Comparison of ENCODE assay signal across 12 cellular contexts in the genomic region with DNA sequence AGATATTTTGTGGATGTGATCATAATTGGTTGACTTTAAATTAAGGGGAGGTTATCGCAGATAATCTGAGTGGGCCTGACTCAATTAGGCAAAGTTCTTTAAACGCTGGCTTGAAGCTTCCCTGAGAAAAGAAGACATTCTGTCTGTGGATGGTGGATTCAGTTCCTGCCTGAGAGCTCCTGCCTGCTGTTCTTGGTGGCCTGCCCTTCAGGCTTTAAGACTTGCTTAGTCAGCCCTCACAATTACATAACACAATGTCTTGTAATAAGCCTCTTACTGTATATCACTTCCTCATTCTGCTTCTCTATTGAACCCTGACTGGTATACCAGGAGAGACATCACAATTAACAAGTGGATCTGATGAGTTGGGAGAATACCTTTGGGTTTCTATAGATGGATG. TPM values are rescaled to one million over a fixed set of nuclear protein-coding genes. Genes with fewer than 3 reads are reported as not detected.
DNase-seq lines count a peak whose midpoint lies in the region; ATAC-seq and TF ChIP-seq lines count a peak whose summit lies in the region.
"Had no signal": no experiment of that assay in that cellular context is flagged by ENCODE, and none has a peak within 500 bp of the region (broad histone marks: within the 10 kb centered on the region; RNA-seq: fewer than 3 reads in every experiment).

No MANE protein-coding gene starts in this region.

- H3K27ac Mint-ChIP-seq in naive B cell, result peak overlapping the region in 1 of 6 donors; percentile 11
- H3K27ac Mint-ChIP-seq: CD8-positive, alpha-beta T cell; T-helper 2 cell treated with Interferon-gamma antibody and Interleukin-4, amounts not matched to agents 5 μg/mL and 100 μg/mL, for 36 hours had no signal

- DNase-seq in NAMALWA (ENCODE audit: low spot score) (peak; percentile 67), choroid plexus epithelial cell (ENCODE audit: low read depth) (peak; percentile 46), naive B cell (peak; percentile 1), NCI-H748 (lab: John Stamatoyannopoulos, UW; ENCODE audit: unreplicated experiment) (no peak), GOT3 (lab: John Stamatoyannopoulos, UW) (no peak), NCI-H1436 (lab: John Stamatoyannopoulos, UW) (no peak)
- DNase-seq: CD8-positive, alpha-beta T cell; NCI-H187 treated with DMSO at 0.1 percent for 48 hours; stimulated activated CD4-positive, alpha-beta T cell treated with anti-CD3 and anti-CD28 coated beads, Interleukin-12 subunit alpha, Interleukin-12 subunit beta, amount 100 ng/mL, for 4 hours had no signal

- H3K9me3 Mint-ChIP-seq in naive B cell, result peaks cover 0 to under 1% (median 0%) of the 10 kb centered on the region in 7 donors
- H3K9me3 Mint-ChIP-seq: CD8-positive, alpha-beta T cell; T-helper 2 cell treated with Interferon-gamma antibody and Interleukin-4, amounts not matched to agents 5 μg/mL and 100 μg/mL, for 36 hours had no signal

- peaks cover 6 to 13% (median 7%) of the 10 kb centered on the region in 3 donors for H3K4me1 Mint-ChIP-seq in naive B cell

- H3K27me3 Mint-ChIP-seq in naive B cell, result peaks cover 0 to 10% (median 0%) of the 10 kb centered on the region in 3 donors

- no peak overlapping the region for H3K4me3 Mint-ChIP-seq in naive B cell
- H3K4me3 Mint-ChIP-seq: CD8-positive, alpha-beta T cell; T-helper 2 cell treated with Interferon-gamma antibody and Interleukin-4, amounts not matched to agents 5 μg/mL and 100 μg/mL, for 36 hours had no signal

- H3K36me3 Mint-ChIP-seq in naive B cell, result no peaks in the 10 kb centered on the region
- H3K36me3 Mint-ChIP-seq: CD8-positive, alpha-beta T cell had no signal

- TF ChIP-seq CTCF in choroid plexus epithelial cell (conservative IDR thresholded peaks at IDR 0.05; ENCODE audit: low read depth, low read length), result no peak

- ATAC-seq in GM18511 (IDR thresholded peaks at IDR 0.05; ENCODE audit: unreplicated experiment) (peak; percentile 70), naive B cell (ENCODE audit: low read depth in 2 of 2) (peak in 1 of 2 donors; percentile 61), HG02763 (IDR thresholded peaks at IDR 0.05; ENCODE audit: unreplicated experiment) (no peak)
- ATAC-seq: CD8-positive, alpha-beta T cell had no signal

- no peak overlapping the region for H3K4me3 ChIP-seq in choroid plexus epithelial cell (ENCODE audit: low read depth, low read length)

RNA-seq across cellular contexts. Expression of a gene that starts 50.2 kb away (rescaled TPM):
- not detected for polyA plus RNA-seq in naive B cell (ENCODE audit: low read depth in 6 of 6)

Comparison
In these comparisons a context has a peak if more than half of its experiments do, and no peak if none do; other contexts are left out.
1. DNase-seq: peak in NAMALWA (single experiment), choroid plexus epithelial cell (single experiment) and naive B cell (single experiment); none in NCI-H748 (single experiment), GOT3 (single experiment) and NCI-H1436 (single experiment).